ENCODE assay signal across 8 cellular contexts in the genomic region with DNA sequence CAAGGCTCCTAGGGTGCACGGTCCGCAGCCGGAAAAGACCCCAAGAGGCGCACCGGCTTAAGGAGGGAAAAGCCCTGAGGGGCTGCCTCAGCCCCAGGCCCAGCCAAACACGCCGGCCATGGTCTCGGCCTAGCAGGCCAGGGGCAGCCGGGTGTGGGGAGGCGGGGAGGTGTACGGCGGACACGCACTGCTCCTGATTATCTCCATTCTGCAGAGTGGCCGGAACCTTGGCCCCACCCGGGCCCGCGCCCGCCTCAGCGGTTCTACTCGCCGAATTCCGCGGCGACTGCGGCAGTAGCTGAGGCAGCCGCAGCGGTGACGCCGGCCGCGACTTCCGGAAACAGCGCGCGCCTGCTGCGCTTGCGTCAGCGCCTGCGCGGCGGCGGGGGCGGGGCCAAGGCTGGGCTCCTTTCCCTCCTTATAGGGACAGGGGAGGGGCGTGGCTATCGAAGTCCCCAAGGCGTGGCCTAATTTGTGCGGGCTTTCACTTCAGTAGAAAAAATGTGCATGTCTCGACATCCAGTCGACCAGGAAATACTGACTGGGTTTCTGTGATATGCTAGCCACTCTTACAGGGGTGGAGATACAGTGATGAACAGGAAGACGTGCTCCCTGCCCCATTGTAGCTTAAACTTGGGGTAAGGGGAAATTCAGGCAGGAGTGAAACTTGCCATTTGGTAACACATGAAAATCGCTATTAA. TPM values are rescaled to one million over a fixed set of nuclear protein-coding genes. Genes with fewer than 3 reads are reported as not detected.
DNase-seq lines count a peak whose midpoint lies in the region; ATAC-seq and TF ChIP-seq lines count a peak whose summit lies in the region.

A gene with protein sequence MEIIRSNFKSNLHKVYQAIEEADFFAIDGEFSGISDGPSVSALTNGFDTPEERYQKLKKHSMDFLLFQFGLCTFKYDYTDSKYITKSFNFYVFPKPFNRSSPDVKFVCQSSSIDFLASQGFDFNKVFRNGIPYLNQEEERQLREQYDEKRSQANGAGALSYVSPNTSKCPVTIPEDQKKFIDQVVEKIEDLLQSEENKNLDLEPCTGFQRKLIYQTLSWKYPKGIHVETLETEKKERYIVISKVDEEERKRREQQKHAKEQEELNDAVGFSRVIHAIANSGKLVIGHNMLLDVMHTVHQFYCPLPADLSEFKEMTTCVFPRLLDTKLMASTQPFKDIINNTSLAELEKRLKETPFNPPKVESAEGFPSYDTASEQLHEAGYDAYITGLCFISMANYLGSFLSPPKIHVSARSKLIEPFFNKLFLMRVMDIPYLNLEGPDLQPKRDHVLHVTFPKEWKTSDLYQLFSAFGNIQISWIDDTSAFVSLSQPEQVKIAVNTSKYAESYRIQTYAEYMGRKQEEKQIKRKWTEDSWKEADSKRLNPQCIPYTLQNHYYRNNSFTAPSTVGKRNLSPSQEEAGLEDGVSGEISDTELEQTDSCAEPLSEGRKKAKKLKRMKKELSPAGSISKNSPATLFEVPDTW (minus strand): TSS at position 342 of the 701 bp plus-strand sequence. CDS start 135 bp downstream, at position 207.

- intact Hi-C loops in naive thymus-derived CD4-positive, alpha-beta T cell (cut with micrococcal nuclease) = loop anchor here (1.0 to 10.0 kb wide), 8 partner anchors 328 to 1335 kb away; partner anchors contain the start of genes ERCC4 (in 2 of the 2), MARF1 (in 2 of the 2), MRTFB (in 1 of the 2) and NTAN1 (in 1 of the 2)

- H3K9ac ChIP-seq in fibroblast of lung (ENCODE audit: insufficient read depth, low read length) = peak within 1 kb of the TSS; percentile 86

- CTCF ChIA-PET in RWPE1 (lab: Yijun Ruan, JAX) = no interaction called here
- CTCF ChIA-PET in naive thymus-derived CD4-positive, alpha-beta T cell (lab: Charles Lee) = no interaction called here

- peaks cover 25% of the 10 kb centered on the region for H3K36me3 ChIP-seq in GM23338 (ENCODE audit: insufficient read depth)
- no peaks in the 10 kb centered on the region for H3K36me3 ChIP-seq in fibroblast of lung (ENCODE audit: control insufficient read depth, insufficient read depth, low read length)
- H3K36me3 ChIP-seq in naive thymus-derived CD4-positive, alpha-beta T cell (ENCODE audit: control insufficient read depth in 2 of 3, insufficient read depth in 3 of 3, low read length in 3 of 3) = peaks cover 4 to 29% (median 4%) of the 10 kb centered on the region in 3 experiments

- no peaks in the 10 kb centered on the region for H3K9me3 ChIP-seq in fibroblast of lung (ENCODE audit: control insufficient read depth, insufficient read depth, low read depth, low read length)
- no peaks in the 10 kb centered on the region for H3K9me3 ChIP-seq in naive thymus-derived CD4-positive, alpha-beta T cell (ENCODE audit: control insufficient read depth in 2 of 3, low read length in 3 of 3)

- H3K27ac ChIP-seq in GM23338 (ENCODE audit: low read depth) = peak within 1 kb of the TSS; percentile 93
- peak within 1 kb of the TSS; percentile 93 for H3K27ac ChIP-seq in RWPE1
- peak within 1 kb of the TSS; percentile 94 for H3K27ac ChIP-seq in fibroblast of lung (ENCODE audit: insufficient read depth, low read length)
- peak within 1 kb of the TSS; percentile 93 for H3K27ac ChIP-seq in naive thymus-derived CD4-positive, alpha-beta T cell (ENCODE audit: low read depth, low read length)

- H3K27ac Mint-ChIP-seq in GM23338 = peak within 1 kb of the TSS; percentile 98
- H3K27ac Mint-ChIP-seq in activated T-helper 17 cell treated with anti-CD3 and anti-CD28 coated beads, Interleukin-2, amount 50 U/mL, for 72 hours = peak within 1 kb of the TSS; percentile 88
- peak within 1 kb of the TSS; percentile 94 to 99 (median 96) for H3K27ac Mint-ChIP-seq in naive thymus-derived CD4-positive, alpha-beta T cell
- H3K27ac Mint-ChIP-seq in stimulated activated memory B cell treated with anti-CD40 and anti-IgM and Interleukin-4, amounts not matched to agents 10 μg/mL and 1 μg/mL and 100 μg/mL, for 72 hours = peak within 1 kb of the TSS; percentile 93

- H3K4me1 ChIP-seq in GM23338 (ENCODE audit: insufficient read depth) (peaks cover 18% of the 10 kb centered on the region), fibroblast of lung (ENCODE audit: control insufficient read depth, extremely low read depth, insufficient read depth, low read length) (peaks cover 6% of the 10 kb centered on the region)
- H3K4me1 ChIP-seq in naive thymus-derived CD4-positive, alpha-beta T cell (ENCODE audit: control insufficient read depth in 2 of 2, insufficient read depth in 2 of 2, low read length in 2 of 2) = peaks cover 38 to 41% of the 10 kb centered on the region in 2 donors

- H2AFZ ChIP-seq in GM23338 = 0 out of 2 replicates have a peak within 1 kb of the TSS, but pooled peaks have one; percentile 16
- peak within 1 kb of the TSS; percentile 91 for H2AFZ ChIP-seq in fibroblast of lung (ENCODE audit: low read length)

- peaks cover 8% of the 10 kb centered on the region for H3K27me3 Mint-ChIP-seq in GM23338 (ENCODE audit: insufficient read depth, low read depth, poor library complexity)
- H3K27me3 Mint-ChIP-seq in activated T-helper 17 cell treated with anti-CD3 and anti-CD28 coated beads, Interleukin-2, amount 50 U/mL, for 72 hours = no peaks in the 10 kb centered on the region
- no peaks in the 10 kb centered on the region for H3K27me3 Mint-ChIP-seq in naive thymus-derived CD4-positive, alpha-beta T cell
- no peaks in the 10 kb centered on the region for H3K27me3 Mint-ChIP-seq in stimulated activated memory B cell treated with anti-CD40 and anti-IgM and Interleukin-4, amounts not matched to agents 10 μg/mL and 1 μg/mL and 100 μg/mL, for 72 hours

- no peaks in the 10 kb centered on the region for H3K9me3 Mint-ChIP-seq in GM23338
- H3K9me3 Mint-ChIP-seq in activated T-helper 17 cell treated with anti-CD3 and anti-CD28 coated beads, Interleukin-2, amount 50 U/mL, for 72 hours = peaks cover 4% of the 10 kb centered on the region
- peaks cover 0 to 6% (median 0%) of the 10 kb centered on the region in 11 donors for H3K9me3 Mint-ChIP-seq in naive thymus-derived CD4-positive, alpha-beta T cell
- H3K9me3 Mint-ChIP-seq in stimulated activated memory B cell treated with anti-CD40 and anti-IgM and Interleukin-4, amounts not matched to agents 10 μg/mL and 1 μg/mL and 100 μg/mL, for 72 hours = peaks cover 3% of the 10 kb centered on the region

- H3K27me3 ChIP-seq in GM23338 (ENCODE audit: insufficient read depth) = no peaks in the 10 kb centered on the region
- H3K27me3 ChIP-seq in fibroblast of lung (ENCODE audit: control insufficient read depth, insufficient read depth, low read length) = no peaks in the 10 kb centered on the region
- no peaks in the 10 kb centered on the region for H3K27me3 ChIP-seq in naive thymus-derived CD4-positive, alpha-beta T cell (ENCODE audit: control insufficient read depth in 2 of 2, insufficient read depth in 2 of 2, low read length in 2 of 2)

- H3K79me2 ChIP-seq in GM23338 (replicated peaks; ENCODE audit: insufficient read depth) (peaks cover 38% of the 10 kb centered on the region), fibroblast of lung (ENCODE audit: control insufficient read depth, insufficient read depth, low read length) (peaks cover 32% of the 10 kb centered on the region)

- POLR2A ChIA-PET in RWPE1 (lab: Yijun Ruan, JAX; ENCODE audit: low non-redundant PET) = interaction anchor here (0.7 kb wide), 1 partner anchor 10 kb away, joined by 8 read pairs; no protein-coding TSS in a partner anchor
- POLR2A ChIA-PET in naive thymus-derived CD4-positive, alpha-beta T cell (lab: Charles Lee) = interaction anchor here (0.6 to 1.6 kb wide), 8 partner anchors 9 to 710 kb away, joined by 3 to 8 read pairs (median 4); partner anchors contain the start of genes ERCC4 and RRN3

- peak within 1 kb of the TSS; percentile 90 for H3K4me2 ChIP-seq in GM23338
- H3K4me2 ChIP-seq in fibroblast of lung (ENCODE audit: extremely low read depth, insufficient read depth, low read length) = peak within 1 kb of the TSS; percentile 92

- peak; percentile 23 for ATAC-seq in GM23338
- peak; percentile 76 for ATAC-seq in activated T-helper 17 cell treated with anti-CD3 and anti-CD28 coated beads, Interleukin-2, amount 50 U/mL, for 72 hours (replicated peaks)
- peak; percentile 84 for ATAC-seq in naive thymus-derived CD4-positive, alpha-beta T cell
- ATAC-seq in stimulated activated memory B cell treated with anti-CD40 and anti-IgM and Interleukin-4, amounts not matched to agents 10 μg/mL and 1 μg/mL and 100 μg/mL, for 72 hours = peak; percentile 86

- TF ChIP-seq CTCF in GM23338 (conservative IDR thresholded peaks at IDR 0.05; ENCODE audit: low read depth in 2 of 2) = no peak
- TF ChIP-seq CTCF in RWPE1 (conservative IDR thresholded peaks at IDR 0.05; ENCODE audit: low read depth) = no peak
- TF ChIP-seq CTCF in fibroblast of lung (conservative IDR thresholded peaks at IDR 0.05 in 1 of 2, IDR thresholded peaks at IDR 0.05 in 1 of 2; ENCODE audit: low read depth in 1 of 2, low read length in 2 of 2) = no peak

- H4K20me1 ChIP-seq in GM23338 (replicated peaks; ENCODE audit: insufficient read depth) (peaks cover 10% of the 10 kb centered on the region), fibroblast of lung (ENCODE audit: control insufficient read depth, extremely low read depth, insufficient read depth, low read length) (no peaks in the 10 kb centered on the region)

- peaks cover 21% of the 10 kb centered on the region for H3F3A ChIP-seq in GM23338 (replicated peaks; ENCODE audit: low read depth)

- no peaks in the 10 kb centered on the region for H3K9me2 ChIP-seq in GM23338 (ENCODE audit: insufficient read depth)

- peak within 1 kb of the TSS; percentile 96 for H3K4me3 Mint-ChIP-seq in GM23338
- peak within 1 kb of the TSS; percentile 78 for H3K4me3 Mint-ChIP-seq in activated T-helper 17 cell treated with anti-CD3 and anti-CD28 coated beads, Interleukin-2, amount 50 U/mL, for 72 hours
- peak within 1 kb of the TSS; percentile 82 to 98 (median 92) for H3K4me3 Mint-ChIP-seq in naive thymus-derived CD4-positive, alpha-beta T cell
- H3K4me3 Mint-ChIP-seq in stimulated activated memory B cell treated with anti-CD40 and anti-IgM and Interleukin-4, amounts not matched to agents 10 μg/mL and 1 μg/mL and 100 μg/mL, for 72 hours = peak within 1 kb of the TSS; percentile 99

- H3K4me1 Mint-ChIP-seq in GM23338 = peaks cover 25% of the 10 kb centered on the region
- peaks cover 15% of the 10 kb centered on the region for H3K4me1 Mint-ChIP-seq in activated T-helper 17 cell treated with anti-CD3 and anti-CD28 coated beads, Interleukin-2, amount 50 U/mL, for 72 hours
- H3K4me1 Mint-ChIP-seq in naive thymus-derived CD4-positive, alpha-beta T cell = peaks cover 26 to 68% (median 59%) of the 10 kb centered on the region in 7 donors
- H3K4me1 Mint-ChIP-seq in stimulated activated memory B cell treated with anti-CD40 and anti-IgM and Interleukin-4, amounts not matched to agents 10 μg/mL and 1 μg/mL and 100 μg/mL, for 72 hours = peaks cover 45% of the 10 kb centered on the region

- DNase-seq in DMS79 treated with DMSO at 0.1 percent for 48 hours (lab: John Stamatoyannopoulos, UW) (peak; percentile 92), GM23338 (ENCODE audit: low spot score) (peak; percentile 99), LoVo (ENCODE audit: low spot score) (peak; percentile 99), RWPE1 (ENCODE audit: low spot score) (peak; percentile 98), fibroblast of lung (ENCODE audit: low read depth in 2 of 2) (peak; percentile 95 to 97)
- DNase-seq in naive thymus-derived CD4-positive, alpha-beta T cell = peak; percentile 97 to 99 (median 99)

- H3K4me3 ChIP-seq in GM23338 (peak within 1 kb of the TSS; percentile 75), fibroblast of lung (replicated peaks in 1 of 4; ENCODE audit: control extremely low read depth in 1 of 4, insufficient read depth in 1 of 4, low read depth in 3 of 4, low read length in 4 of 4) (peak within 1 kb of the TSS; percentile 69 to 93 (median 84))
- peak within 1 kb of the TSS; percentile 84 for H3K4me3 ChIP-seq in naive thymus-derived CD4-positive, alpha-beta T cell (ENCODE audit: low read length)

- peaks cover 49% of the 10 kb centered on the region for H3K36me3 Mint-ChIP-seq in GM23338 (ENCODE audit: low read depth)
- peaks cover 69% of the 10 kb centered on the region for H3K36me3 Mint-ChIP-seq in activated T-helper 17 cell treated with anti-CD3 and anti-CD28 coated beads, Interleukin-2, amount 50 U/mL, for 72 hours (ENCODE audit: low read depth)
- H3K36me3 Mint-ChIP-seq in naive thymus-derived CD4-positive, alpha-beta T cell = peaks cover 0 to 21% (median 8%) of the 10 kb centered on the region in 5 donors
- H3K36me3 Mint-ChIP-seq in stimulated activated memory B cell treated with anti-CD40 and anti-IgM and Interleukin-4, amounts not matched to agents 10 μg/mL and 1 μg/mL and 100 μg/mL, for 72 hours = peaks cover 22% of the 10 kb centered on the region

RNA-seq across cellular contexts. Expression of the gene that starts here (rescaled TPM):
- 43.8 and 61.3 TPM in 2 replicates for total RNA-seq in GM23338 (2014; rRNA removed; shearing (Covaris generic))
- polyA plus RNA-seq in GM23338 (2016; fragmentation: Nextera tagmentation; extraction: Ambion mirVana) = 32.5 and 34.3 TPM in 2 replicates
- 10 to 100 TPM; 28.0 to 46.3 TPM for total RNA-seq in activated T-helper 17 cell treated with anti-CD3 and anti-CD28 coated beads, Interleukin-2, amount 50 U/mL, for 72 hours
- 32.6 and 32.9 TPM in 2 replicates for total RNA-seq in fibroblast of lung
- 26.7 and 30.4 TPM in 2 replicates for polyA plus RNA-seq in fibroblast of lung
- 23.5 and 28.5 TPM in 2 replicates for polyA plus RNA-seq in fibroblast of lung (2012)
- 10.9 and 11.5 TPM in 2 replicates for polyA minus RNA-seq in fibroblast of lung (ENCODE audit: low replicate concordance)
- total RNA-seq in naive thymus-derived CD4-positive, alpha-beta T cell = 10 to 100 TPM; 41.6 to 50.0 (median 46.9) TPM
- 10 to 100 TPM; 44.7 to 51.4 TPM for polyA plus RNA-seq in naive thymus-derived CD4-positive, alpha-beta T cell

Comparison
In these comparisons a context has a peak if more than half of its experiments do, and no peak if none do; other contexts are left out.
1. Peak in every context shown above with its lines: DNase-seq, ATAC-seq, H3K4me3 ChIP-seq and H3K27ac ChIP-seq.
2. ATAC-seq: peak in every context shown above with its lines; median percentile 86 in stimulated activated memory B cell treated with anti-CD40 and anti-IgM and Interleukin-4, amounts not matched to agents 10 μg/mL and 1 μg/mL and 100 μg/mL, for 72 hours; 84 in naive thymus-derived CD4-positive, alpha-beta T cell; 76 in activated T-helper 17 cell treated with anti-CD3 and anti-CD28 coated beads, Interleukin-2, amount 50 U/mL, for 72 hours; 23 in GM23338.